In the genomic region with DNA sequence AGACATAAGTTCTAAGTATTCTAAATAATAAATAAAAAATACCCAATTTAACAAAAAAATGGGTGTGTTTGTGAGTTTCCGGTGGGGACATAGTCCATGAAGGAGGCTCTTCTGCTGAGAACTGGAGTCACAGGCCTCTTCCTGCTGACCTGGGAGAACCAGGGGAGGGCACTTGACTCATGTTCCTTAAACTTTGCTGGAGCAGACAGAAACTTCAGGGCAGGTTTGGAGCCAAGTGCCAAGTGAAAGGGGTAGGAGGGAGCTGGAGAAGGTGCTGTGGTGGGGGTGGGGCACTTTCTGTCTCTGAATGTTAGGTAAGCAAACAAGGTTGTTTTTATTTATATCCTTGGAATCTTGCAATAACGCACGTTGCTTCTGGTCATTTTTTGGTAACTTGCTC, we compare ENCODE assay signal across 1 cellular context.
TF ChIP-seq lines count a peak whose summit lies in the region.

No MANE protein-coding gene starts in this region.

TF ChIP-seq in WTC11, 78 proteins besides CTCF, POLR2A, EP300 and RAD21 (continued from another document):
- TF ChIP-seq, protein P1, sequence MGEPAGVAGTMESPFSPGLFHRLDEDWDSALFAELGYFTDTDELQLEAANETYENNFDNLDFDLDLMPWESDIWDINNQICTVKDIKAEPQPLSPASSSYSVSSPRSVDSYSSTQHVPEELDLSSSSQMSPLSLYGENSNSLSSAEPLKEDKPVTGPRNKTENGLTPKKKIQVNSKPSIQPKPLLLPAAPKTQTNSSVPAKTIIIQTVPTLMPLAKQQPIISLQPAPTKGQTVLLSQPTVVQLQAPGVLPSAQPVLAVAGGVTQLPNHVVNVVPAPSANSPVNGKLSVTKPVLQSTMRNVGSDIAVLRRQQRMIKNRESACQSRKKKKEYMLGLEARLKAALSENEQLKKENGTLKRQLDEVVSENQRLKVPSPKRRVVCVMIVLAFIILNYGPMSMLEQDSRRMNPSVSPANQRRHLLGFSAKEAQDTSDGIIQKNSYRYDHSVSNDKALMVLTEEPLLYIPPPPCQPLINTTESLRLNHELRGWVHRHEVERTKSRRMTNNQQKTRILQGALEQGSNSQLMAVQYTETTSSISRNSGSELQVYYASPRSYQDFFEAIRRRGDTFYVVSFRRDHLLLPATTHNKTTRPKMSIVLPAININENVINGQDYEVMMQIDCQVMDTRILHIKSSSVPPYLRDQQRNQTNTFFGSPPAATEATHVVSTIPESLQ (CRISPR knock-in tag; IDR thresholded peaks at IDR 0.05) = no peak
- TF ChIP-seq, protein P2, sequence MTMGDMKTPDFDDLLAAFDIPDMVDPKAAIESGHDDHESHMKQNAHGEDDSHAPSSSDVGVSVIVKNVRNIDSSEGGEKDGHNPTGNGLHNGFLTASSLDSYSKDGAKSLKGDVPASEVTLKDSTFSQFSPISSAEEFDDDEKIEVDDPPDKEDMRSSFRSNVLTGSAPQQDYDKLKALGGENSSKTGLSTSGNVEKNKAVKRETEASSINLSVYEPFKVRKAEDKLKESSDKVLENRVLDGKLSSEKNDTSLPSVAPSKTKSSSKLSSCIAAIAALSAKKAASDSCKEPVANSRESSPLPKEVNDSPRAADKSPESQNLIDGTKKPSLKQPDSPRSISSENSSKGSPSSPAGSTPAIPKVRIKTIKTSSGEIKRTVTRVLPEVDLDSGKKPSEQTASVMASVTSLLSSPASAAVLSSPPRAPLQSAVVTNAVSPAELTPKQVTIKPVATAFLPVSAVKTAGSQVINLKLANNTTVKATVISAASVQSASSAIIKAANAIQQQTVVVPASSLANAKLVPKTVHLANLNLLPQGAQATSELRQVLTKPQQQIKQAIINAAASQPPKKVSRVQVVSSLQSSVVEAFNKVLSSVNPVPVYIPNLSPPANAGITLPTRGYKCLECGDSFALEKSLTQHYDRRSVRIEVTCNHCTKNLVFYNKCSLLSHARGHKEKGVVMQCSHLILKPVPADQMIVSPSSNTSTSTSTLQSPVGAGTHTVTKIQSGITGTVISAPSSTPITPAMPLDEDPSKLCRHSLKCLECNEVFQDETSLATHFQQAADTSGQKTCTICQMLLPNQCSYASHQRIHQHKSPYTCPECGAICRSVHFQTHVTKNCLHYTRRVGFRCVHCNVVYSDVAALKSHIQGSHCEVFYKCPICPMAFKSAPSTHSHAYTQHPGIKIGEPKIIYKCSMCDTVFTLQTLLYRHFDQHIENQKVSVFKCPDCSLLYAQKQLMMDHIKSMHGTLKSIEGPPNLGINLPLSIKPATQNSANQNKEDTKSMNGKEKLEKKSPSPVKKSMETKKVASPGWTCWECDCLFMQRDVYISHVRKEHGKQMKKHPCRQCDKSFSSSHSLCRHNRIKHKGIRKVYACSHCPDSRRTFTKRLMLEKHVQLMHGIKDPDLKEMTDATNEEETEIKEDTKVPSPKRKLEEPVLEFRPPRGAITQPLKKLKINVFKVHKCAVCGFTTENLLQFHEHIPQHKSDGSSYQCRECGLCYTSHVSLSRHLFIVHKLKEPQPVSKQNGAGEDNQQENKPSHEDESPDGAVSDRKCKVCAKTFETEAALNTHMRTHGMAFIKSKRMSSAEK (CRISPR knock-in tag; IDR thresholded peaks at IDR 0.05; ENCODE audit: borderline replicate concordance) = no peak
- TF ChIP-seq MYBL2 (CRISPR knock-in tag; IDR thresholded peaks at IDR 0.05) = no peak
- TF ChIP-seq MXD4 (CRISPR knock-in tag; IDR thresholded peaks at IDR 0.05; ENCODE audit: borderline replicate concordance) = no peak
- no peak for TF ChIP-seq ESRRA (CRISPR knock-in tag; IDR thresholded peaks at IDR 0.05; ENCODE audit: borderline replicate concordance)
- no peak for TF ChIP-seq EMX1 (CRISPR knock-in tag; IDR thresholded peaks at IDR 0.05)
